Comparison of ENCODE assay signal across 9 cellular contexts in genomic region chr1:156652131-156652991, GRCh38. TPM values are rescaled to one million over a fixed set of nuclear protein-coding genes. Genes with fewer than 3 reads are reported as not detected.
A peak's percentile ranks its signal among the peaks of the same experiment; 100 is the strongest.
DNase-seq lines count a peak whose midpoint lies in the region; ATAC-seq and TF ChIP-seq lines count a peak whose summit lies in the region.
"Had no signal": no experiment of that assay in that cellular context is flagged by ENCODE, and none has a peak within 500 bp of the region (broad histone marks: within the 10 kb centered on the region; RNA-seq: fewer than 3 reads in every experiment).

No MANE protein-coding gene starts in this region.

- DNase-seq in AG10803 (ENCODE audit: low read depth) (peak; percentile 18), NB4 (ENCODE audit: low read depth) (peak; percentile 56), fibroblast of villous mesenchyme (ENCODE audit: low read depth) (peak; percentile 43), hepatic stellate cell (ENCODE audit: low spot score) (no peak), LoVo (ENCODE audit: low spot score) (no peak)
- DNase-seq: KG1 had no signal

- no peak for ATAC-seq in GM19023 (IDR thresholded peaks at IDR 0.05; ENCODE audit: unreplicated experiment)

- H3K4me3 ChIP-seq in AG10803 (ENCODE audit: low read length), result no peak overlapping the region
- no peak overlapping the region for H3K4me3 ChIP-seq in NB4 (ENCODE audit: low read depth, low read length)
- H3K4me3 ChIP-seq in fibroblast of villous mesenchyme (ENCODE audit: low read depth, low read length), result no peak overlapping the region
- H3K4me3 ChIP-seq: prostate gland had no signal

- no peak for TF ChIP-seq POLR2A in NB4 (IDR thresholded peaks at IDR 0.05; ENCODE audit: extremely low read depth, insufficient read length)

- TF ChIP-seq CTCF in AG10803 (conservative IDR thresholded peaks at IDR 0.05; ENCODE audit: low read length), result no peak
- no peak for TF ChIP-seq CTCF in NB4 (IDR thresholded peaks at IDR 0.05; ENCODE audit: low read depth, low read length)
- no peak for TF ChIP-seq CTCF in fibroblast of villous mesenchyme (IDR thresholded peaks at IDR 0.05; ENCODE audit: insufficient read depth, low read depth, low read length)

RNA-seq across cellular contexts. Expression of gene BCAN, which starts 10.4 kb away (rescaled TPM):
- total RNA-seq in fibroblast of villous mesenchyme, result not detected in 2 replicates
- total RNA-seq: activated CD8-positive, alpha-beta memory T cell treated with anti-CD3 and anti-CD28 coated beads for 36 hours had no signal

RNA-seq across cellular contexts. Expression of gene NES, which starts 24.8 kb away (rescaled TPM):
- 66.4 and 66.9 TPM in 2 replicates for total RNA-seq in fibroblast of villous mesenchyme
- total RNA-seq: activated CD8-positive, alpha-beta memory T cell treated with anti-CD3 and anti-CD28 coated beads for 36 hours had no signal

RNA-seq across cellular contexts. Expression of gene HAPLN2, which starts 33.1 kb away (rescaled TPM):
- total RNA-seq in fibroblast of villous mesenchyme, result not detected in 2 replicates
- total RNA-seq: activated CD8-positive, alpha-beta memory T cell treated with anti-CD3 and anti-CD28 coated beads for 36 hours had no signal

RNA-seq across cellular contexts. Expression of gene GPATCH4, which starts 51.1 kb away (rescaled TPM):
- total RNA-seq in fibroblast of villous mesenchyme, result 15.1 and 24.2 TPM in 2 replicates

RNA-seq across cellular contexts. Expression of gene CRABP2, which starts 53.0 kb away (rescaled TPM):
- total RNA-seq in fibroblast of villous mesenchyme, result 39.0 and 80.7 TPM in 2 replicates

Comparison
In these comparisons a context has a peak if more than half of its experiments do, and no peak if none do; other contexts are left out.
1. DNase-seq: peak in AG10803 (single experiment), NB4 (single experiment) and fibroblast of villous mesenchyme (single experiment); none in hepatic stellate cell (single experiment) and LoVo (single experiment).